8 cellular contexts compared by ENCODE assay signal in the genomic region with DNA sequence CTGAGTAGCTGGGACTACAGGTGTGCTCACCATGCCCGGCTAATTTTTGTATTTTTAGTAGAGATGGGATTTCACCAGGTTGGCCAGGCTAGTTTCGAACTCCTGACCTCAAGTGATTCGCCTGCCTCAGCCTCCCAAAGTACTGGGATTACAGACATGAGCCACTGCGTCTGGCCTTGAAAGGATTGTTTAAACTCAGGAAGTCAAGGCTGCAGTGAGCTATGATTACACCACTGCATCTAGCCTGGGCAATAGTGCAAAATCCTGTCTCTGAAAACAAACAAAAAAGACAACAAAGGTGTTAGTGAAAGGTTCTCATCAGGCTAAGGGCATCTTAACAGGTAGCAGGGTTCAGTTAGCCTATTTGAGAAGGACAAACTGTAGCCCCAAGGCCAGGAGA.
"Had no signal": no experiment of that assay in that cellular context is flagged by ENCODE, and none has a peak within 500 bp of the region (broad histone marks: within the 10 kb centered on the region; RNA-seq: fewer than 3 reads in every experiment).

No MANE protein-coding gene starts in this region.

- DNase-seq: GDM1, GF-D8 had no signal

- ATAC-seq: GM12878 had no signal

- H3K4me3 ChIP-seq: GM12878 had no signal

- FAIRE-seq: G401.6, GM12878, GM12891, GM12892, GM18507, GM19239 had no signal
